ENCODE assay signal across 16 cellular contexts in genomic region chr16:20624882-20625807, GRCh38. TPM values are rescaled to one million over a fixed set of nuclear protein-coding genes. Genes with fewer than 3 reads are reported as not detected.
"Had no signal": no experiment of that assay in that cellular context is flagged by ENCODE, and none has a peak within 500 bp of the region (broad histone marks: within the 10 kb centered on the region; RNA-seq: fewer than 3 reads in every experiment).

No MANE protein-coding gene starts in this region.

- ATAC-seq: activated CD8-positive, alpha-beta T cell treated with anti-CD3 and anti-CD28 coated beads, Interleukin-2, amount 10 ng/mL, durations not matched to agents 7 days and 5 days; WTC11 had no signal

- H3K27ac Mint-ChIP-seq: activated CD8-positive, alpha-beta T cell treated with anti-CD3 and anti-CD28 coated beads, Interleukin-2, amount 10 ng/mL, durations not matched to agents 7 days and 5 days; activated naive CD8-positive, alpha-beta T cell treated with anti-CD3 and anti-CD28 coated beads, Interleukin-2, amount 10 ng/mL, durations not matched to agents 7 days and 5 days; endodermal cell; stimulated activated naive CD8-positive, alpha-beta T cell treated with anti-CD3 and anti-CD28 coated beads, Interleukin-15, Interleukin-2, amounts not matched to agents 100 ng/mL and 50 ng/mL, for 24 hours; WTC11 had no signal

- H3K9me3 Mint-ChIP-seq: activated naive CD8-positive, alpha-beta T cell treated with anti-CD3 and anti-CD28 coated beads, Interleukin-2, amount 10 ng/mL, durations not matched to agents 7 days and 5 days; endodermal cell; naive B cell; stimulated activated naive CD8-positive, alpha-beta T cell treated with anti-CD3 and anti-CD28 coated beads, Interleukin-15, Interleukin-2, amounts not matched to agents 100 ng/mL and 50 ng/mL, for 24 hours had no signal

- H3K36me3 Mint-ChIP-seq: activated naive CD8-positive, alpha-beta T cell treated with anti-CD3 and anti-CD28 coated beads, Interleukin-2, amount 10 ng/mL, durations not matched to agents 7 days and 5 days; naive B cell; WTC11 had no signal

- H3K9me3 ChIP-seq: breast epithelium had no signal

- H3K36me3 ChIP-seq: breast epithelium had no signal

- H3K4me3 Mint-ChIP-seq: activated CD8-positive, alpha-beta T cell treated with anti-CD3 and anti-CD28 coated beads, Interleukin-2, amount 10 ng/mL, durations not matched to agents 7 days and 5 days; activated naive CD8-positive, alpha-beta T cell treated with anti-CD3 and anti-CD28 coated beads, Interleukin-2, amount 10 ng/mL, durations not matched to agents 7 days and 5 days; endodermal cell; naive B cell; stimulated activated naive CD8-positive, alpha-beta T cell treated with anti-CD3 and anti-CD28 coated beads, Interleukin-15, Interleukin-2, amounts not matched to agents 100 ng/mL and 50 ng/mL, for 24 hours; WTC11 had no signal

- H3K27me3 ChIP-seq: breast epithelium had no signal

- H3K4me1 ChIP-seq: breast epithelium had no signal

- H3K4me3 ChIP-seq: breast epithelium had no signal

- DNase-seq: activated CD4-positive, alpha-beta T cell treated with anti-CD3 and anti-CD28 coated beads for 48 hours; activated CD8-positive, alpha-beta memory T cell treated with anti-CD3 and anti-CD28 coated beads, Interleukin-2, amount 50 U/mL, for 48 hours; activated CD8-positive, alpha-beta T cell treated with anti-CD3 and anti-CD28 coated beads, Interleukin-2, amount 10 ng/mL, durations not matched to agents 7 days and 5 days; activated naive CD8-positive, alpha-beta T cell treated with anti-CD3 and anti-CD28 coated beads, Interleukin-2, amount 10 ng/mL, durations not matched to agents 7 days and 5 days; aorta; endodermal cell; hippocampal formation; kidney glomerular epithelial cell; naive B cell; retina; stimulated activated CD4-positive, alpha-beta T cell treated with anti-CD3 and anti-CD28 coated beads, Interleukin-4, amount 100 ng/mL, for 24 hours had no signal

- H3K27ac ChIP-seq: breast epithelium had no signal

- H3K4me1 Mint-ChIP-seq: endodermal cell had no signal

- H3K27me3 Mint-ChIP-seq: activated naive CD8-positive, alpha-beta T cell treated with anti-CD3 and anti-CD28 coated beads, Interleukin-2, amount 10 ng/mL, durations not matched to agents 7 days and 5 days; naive B cell; stimulated activated naive CD8-positive, alpha-beta T cell treated with anti-CD3 and anti-CD28 coated beads, Interleukin-15, Interleukin-2, amounts not matched to agents 100 ng/mL and 50 ng/mL, for 24 hours had no signal

RNA-seq across cellular contexts. Expression of gene ACSM2B, which starts 49.0 kb away (rescaled TPM):
- total RNA-seq: activated CD8-positive, alpha-beta T cell treated with anti-CD3 and anti-CD28 coated beads, Interleukin-2, amount 10 ng/mL, durations not matched to agents 7 days and 5 days; activated naive CD8-positive, alpha-beta T cell treated with anti-CD3 and anti-CD28 coated beads, Interleukin-2, amount 10 ng/mL, durations not matched to agents 7 days and 5 days; aorta; breast epithelium; chondrocyte; endodermal cell; temporal lobe had no signal
- polyA plus RNA-seq: aorta had no signal
